8 cellular contexts compared by ENCODE assay signal in genomic region chr6:17985934-17986655, GRCh38. TPM values are rescaled to one million over a fixed set of nuclear protein-coding genes. Genes with fewer than 3 reads are reported as not detected.
DNase-seq lines count a peak whose midpoint lies in the region; ATAC-seq and TF ChIP-seq lines count a peak whose summit lies in the region.

No MANE protein-coding gene starts in this region.

- H3K79me2 ChIP-seq in PC-3 (ENCODE audit: low read length) = peaks cover 42% of the 10 kb centered on the region

- H3F3A ChIP-seq in PC-3 (ENCODE audit: low read length, unreplicated experiment) = no peaks in the 10 kb centered on the region

- H3K9me3 ChIP-seq in BLaER1 treated with 17β-estradiol and CSF1 and Interleukin-3, amounts not matched to agents 10 nM and 100 nM (replicated peaks in 1 of 11) = no peaks in the 10 kb centered on the region
- H3K9me3 ChIP-seq in PC-3 (ENCODE audit: low read length) = no peaks in the 10 kb centered on the region
- no peaks in the 10 kb centered on the region for H3K9me3 ChIP-seq in esophagus muscularis mucosa
- H3K9me3 ChIP-seq in neuron (ENCODE audit: low read length) = no peaks in the 10 kb centered on the region

- no peak for TF ChIP-seq EP300 in esophagus muscularis mucosa (IDR thresholded peaks at IDR 0.05)

- intact Hi-C loops in PC-3 (cut with micrococcal nuclease) = loop anchor here (1.0 to 5.0 kb wide), 4 partner anchors 121 to 169 kb away; no protein-coding TSS in a partner anchor
- intact Hi-C loops in esophagus muscularis mucosa (cut with DNase I) = loop anchor here (2.0 to 5.0 kb wide), 3 partner anchors 119 to 137 kb away; partner anchors contain the start of gene NHLRC1

- H3K4me3 ChIP-seq in BLaER1 treated with 17β-estradiol and CSF1 and Interleukin-3, amounts not matched to agents 10 nM and 100 nM = peak overlapping the region; percentile 77 to 90 (median 85)
- H3K4me3 ChIP-seq in PC-3 (ENCODE audit: low read length) (peak overlapping the region; percentile 86), esophagus muscularis mucosa (peak overlapping the region; percentile 67 to 94 (median 72)), neuron (ENCODE audit: low read length) (peak overlapping the region; percentile 79)

- peak overlapping the region; percentile 78 for H2AFZ ChIP-seq in PC-3 (ENCODE audit: low read length)
- peak overlapping the region; percentile 64 for H2AFZ ChIP-seq in neuron (ENCODE audit: low read depth, low read length)

- POLR2A ChIA-PET in PC-3 (lab: Charles Lee; ENCODE audit: unreplicated experiment) = no interaction called here

- TSS peak; percentile 42 for BruUV-seq in PC-3 (replicated peaks; lab: Mats Ljungman, UMichigan)

- H3K27me3 ChIP-seq in BLaER1 treated with 17β-estradiol and CSF1 and Interleukin-3, amounts not matched to agents 10 nM and 100 nM = peaks cover 0 to 27% (median 21%) of the 10 kb centered on the region in 11 experiments; a peak in 15 of 22 replicates
- H3K27me3 ChIP-seq in PC-3 (ENCODE audit: low read length) (no peaks in the 10 kb centered on the region), esophagus muscularis mucosa (no peaks in the 10 kb centered on the region), neuron (ENCODE audit: insufficient read depth, low read length) (no peaks in the 10 kb centered on the region)

- H3K27ac ChIP-seq in BLaER1 treated with 17β-estradiol and CSF1 and Interleukin-3, amounts not matched to agents 10 nM and 100 nM = peak overlapping the region in 10 of 11 experiments; percentile 87 to 95 (median 91); a peak in 14 of 22 replicates
- H3K27ac ChIP-seq in PC-3 (ENCODE audit: low read length) (peak overlapping the region; percentile 54; the same call in 1 of the 2 replicates), esophagus muscularis mucosa (replicated peaks in 1 of 4) (peak overlapping the region; percentile 84 to 94 (median 92))

- H3K9ac ChIP-seq in BLaER1 treated with 17β-estradiol and CSF1 and Interleukin-3, amounts not matched to agents 10 nM and 100 nM = peak overlapping the region; percentile 86 to 95 (median 91); a peak in 21 of 22 replicates
- peak overlapping the region; percentile 77 for H3K9ac ChIP-seq in PC-3 (ENCODE audit: low read length)

- peak overlapping the region; percentile 82 to 97 (median 87) for H3K4me2 ChIP-seq in BLaER1 treated with 17β-estradiol and CSF1 and Interleukin-3, amounts not matched to agents 10 nM and 100 nM
- H3K4me2 ChIP-seq in PC-3 (ENCODE audit: low read length) = peak overlapping the region; percentile 91

- CTCF ChIA-PET in PC-3 (lab: Charles Lee) = no interaction called here

- no peak for TF ChIP-seq CTCF in PC-3 (conservative IDR thresholded peaks at IDR 0.05; ENCODE audit: low read depth, low read length)
- no peak for TF ChIP-seq CTCF in esophagus muscularis mucosa (IDR thresholded peaks at IDR 0.05)

- no peaks in the 10 kb centered on the region for H3K9me2 ChIP-seq in PC-3 (replicated peaks; ENCODE audit: low read length)

- H4K20me1 ChIP-seq in BLaER1 treated with 17β-estradiol and CSF1 and Interleukin-3, amounts not matched to agents 10 nM and 100 nM = peaks cover 5 to 43% (median 30%) of the 10 kb centered on the region in 11 experiments; a peak in 19 of 22 replicates
- H4K20me1 ChIP-seq in PC-3 (ENCODE audit: low read length) = peaks cover 14% of the 10 kb centered on the region; the same call in 1 of the 2 replicates

- ATAC-seq in PC-3 = no peak

- no peak for TF ChIP-seq POLR2A in esophagus muscularis mucosa (IDR thresholded peaks at IDR 0.05; ENCODE audit: low read depth)

- peaks cover 21 to 66% (median 51%) of the 10 kb centered on the region in 10 experiments for H3K4me1 ChIP-seq in BLaER1 treated with 17β-estradiol and CSF1 and Interleukin-3, amounts not matched to agents 10 nM and 100 nM
- H3K4me1 ChIP-seq in PC-3 (ENCODE audit: insufficient read depth, low read length) (peaks cover 40% of the 10 kb centered on the region), esophagus muscularis mucosa (peaks cover 30 to 55% (median 43%) of the 10 kb centered on the region in 4 donors), neuron (ENCODE audit: insufficient read depth, low read length) (peaks cover 28% of the 10 kb centered on the region)

- DNase-seq in PC-3 (no peak), esophagus muscularis mucosa (ENCODE audit: extremely low spot score) (no peak), NCI-H510A (lab: John Stamatoyannopoulos, UW) (no peak), SIG-M5 treated with dmso at 0.1 percent for 504 hours (lab: John Stamatoyannopoulos, UW; ENCODE audit: unreplicated experiment) (no peak), cortex of kidney (lab: John Stamatoyannopoulos, UW) (no peak), NOMO-1 treated with dmso at 0.1 percent for 144 hours (lab: John Stamatoyannopoulos, UW; ENCODE audit: unreplicated experiment) (no peak)

- 21% methylated on average over 11 of the region's 11 CpGs for WGBS in esophagus muscularis mucosa

- H3K36me3 ChIP-seq in BLaER1 treated with 17β-estradiol and CSF1 and Interleukin-3, amounts not matched to agents 10 nM and 100 nM = peaks cover 0 to 26% (median 17%) of the 10 kb centered on the region in 11 experiments; a peak in 11 of 22 replicates
- no peaks in the 10 kb centered on the region for H3K36me3 ChIP-seq in PC-3 (ENCODE audit: low read depth, low read length)
- peaks cover 0 to 5% (median 0%) of the 10 kb centered on the region in 4 donors for H3K36me3 ChIP-seq in esophagus muscularis mucosa
- H3K36me3 ChIP-seq in neuron (ENCODE audit: insufficient read depth, low read length) = peaks cover 21% of the 10 kb centered on the region

RNA-seq across cellular contexts. Expression of gene KIF13A, which starts 1.3 kb away (rescaled TPM):
- total RNA-seq in PC-3 (2014; rRNA removed) (21.3 and 27.1 TPM in 2 replicates), esophagus muscularis mucosa (10 to 100 TPM; 63.8 to 86.3 (median 78.2) TPM)
